In the genomic region with DNA sequence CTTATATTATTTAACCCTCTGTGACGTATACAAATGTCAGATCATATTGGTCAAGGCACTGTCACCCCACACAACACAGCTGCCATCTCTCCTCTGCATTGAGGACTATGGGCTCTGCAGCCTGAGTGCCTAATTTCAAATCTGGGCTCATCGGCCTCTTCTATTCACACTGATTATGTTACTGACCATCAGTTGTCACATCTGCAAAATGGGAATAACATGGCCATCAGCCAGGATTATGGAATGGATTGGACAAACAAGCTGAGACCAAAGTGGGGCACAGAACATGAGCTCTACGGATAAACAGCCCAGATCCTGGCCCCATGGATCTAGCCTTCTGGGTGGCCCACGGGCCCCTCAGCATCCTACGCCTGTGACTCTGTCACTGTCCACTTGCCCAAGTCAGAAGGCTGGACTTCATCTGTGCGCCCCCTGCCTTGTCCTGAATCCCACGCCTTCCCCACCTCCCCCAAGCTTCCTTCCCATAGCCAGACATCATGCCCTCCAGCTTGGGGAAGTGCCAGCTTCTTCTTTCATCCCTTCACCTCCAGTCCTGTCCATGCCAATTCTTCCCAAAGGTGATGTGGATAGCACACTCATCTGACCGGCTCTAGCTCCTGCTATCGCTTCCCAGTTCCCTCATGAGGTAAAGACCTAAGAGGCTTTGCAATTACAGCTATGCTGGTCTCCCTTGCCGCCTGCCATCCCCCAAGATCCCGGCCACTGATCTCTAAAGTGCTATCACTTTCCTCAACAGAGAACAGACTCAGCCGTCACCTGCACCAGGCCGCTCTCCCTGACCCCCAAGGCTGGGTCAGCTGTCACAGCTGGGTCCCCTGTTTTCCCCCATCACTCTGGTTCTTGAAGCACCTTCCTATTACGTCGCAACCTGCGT, we compare ENCODE assay signal across 8 cellular contexts. TPM values are rescaled to one million over a fixed set of nuclear protein-coding genes. Genes with fewer than 3 reads are reported as not detected.
DNase-seq lines count a peak whose midpoint lies in the region; ATAC-seq and TF ChIP-seq lines count a peak whose summit lies in the region.

No MANE protein-coding gene starts in this region.

- peak overlapping the region; percentile 62 to 97 (median 96) for H3K27ac Mint-ChIP-seq in CD4-positive, alpha-beta memory T cell
- H3K27ac Mint-ChIP-seq in effector memory CD8-positive, alpha-beta T cell: peak overlapping the region; percentile 92 to 93

- no peak for TF ChIP-seq POLR2A in NB4 (IDR thresholded peaks at IDR 0.05; ENCODE audit: extremely low read depth, insufficient read length)

- peaks cover 10 to 28% of the 10 kb centered on the region in 2 donors for H3K36me3 Mint-ChIP-seq in CD4-positive, alpha-beta memory T cell
- peaks cover 29% of the 10 kb centered on the region for H3K36me3 Mint-ChIP-seq in effector memory CD8-positive, alpha-beta T cell (ENCODE audit: insufficient read depth)

- intact Hi-C loops in CD4-positive, alpha-beta memory T cell (cut with micrococcal nuclease): loop anchor here (1.0 to 10.0 kb wide), 3 partner anchors 13 to 198 kb away; a partner anchor contains a TSS
- intact Hi-C loops in posterior vena cava (cut with DNase I): loop anchor here in 1 of 2 donors (1.0 kb wide), 1 partner anchor 43 kb away; no protein-coding TSS in a partner anchor

- CTCF ChIA-PET in CD4-positive, alpha-beta memory T cell (lab: Charles Lee; ENCODE audit: partially characterized antibody): interaction anchor here (1.3 to 2.3 kb wide), 9 partner anchors 13 to 172 kb away, joined by 3 to 15 read pairs (median 5); a partner anchor contains a TSS

- no peaks in the 10 kb centered on the region for H3K9me3 ChIP-seq in CD4-positive, alpha-beta memory T cell (ENCODE audit: control insufficient read depth in 1 of 2, low read length in 2 of 2)
- no peaks in the 10 kb centered on the region for H3K9me3 ChIP-seq in neuron (ENCODE audit: low read length)

- peak overlapping the region; percentile 44 for H2AFZ ChIP-seq in neuron (ENCODE audit: low read depth, low read length)

- H3K9me3 Mint-ChIP-seq in CD4-positive, alpha-beta memory T cell: no peaks in the 10 kb centered on the region
- no peaks in the 10 kb centered on the region for H3K9me3 Mint-ChIP-seq in effector memory CD8-positive, alpha-beta T cell

- H3K27me3 ChIP-seq in CD4-positive, alpha-beta memory T cell (ENCODE audit: insufficient read depth, low read length): no peaks in the 10 kb centered on the region
- H3K27me3 ChIP-seq in neuron (ENCODE audit: insufficient read depth, low read length): no peaks in the 10 kb centered on the region

- H3K4me1 Mint-ChIP-seq in CD4-positive, alpha-beta memory T cell: peaks cover 17 to 31% (median 25%) of the 10 kb centered on the region in 4 donors
- peaks cover 23% of the 10 kb centered on the region in 2 donors for H3K4me1 Mint-ChIP-seq in effector memory CD8-positive, alpha-beta T cell (ENCODE audit: low read depth in 2 of 2)

- no peak for DNase-seq in CD4-positive, alpha-beta memory T cell
- DNase-seq in NB4 (ENCODE audit: low read depth) (no peak), NOMO-1 treated with DMSO at 0.1 percent for 48 hours (lab: John Stamatoyannopoulos, UW; ENCODE audit: unreplicated experiment) (no peak), posterior vena cava (ENCODE audit: low spot score) (no peak)
- DNase-seq in effector memory CD8-positive, alpha-beta T cell: no peak

- H3K4me3 ChIP-seq in CD4-positive, alpha-beta memory T cell (ENCODE audit: low read length in 2 of 2): peak overlapping the region; percentile 80 to 86
- H3K4me3 ChIP-seq in NB4 (ENCODE audit: low read depth, low read length) (peak overlapping the region; percentile 95), neuron (ENCODE audit: low read length) (peak overlapping the region; percentile 82)

- H3K27me3 Mint-ChIP-seq in CD4-positive, alpha-beta memory T cell: no peaks in the 10 kb centered on the region
- H3K27me3 Mint-ChIP-seq in effector memory CD8-positive, alpha-beta T cell: no peaks in the 10 kb centered on the region

- H3K4me1 ChIP-seq in CD4-positive, alpha-beta memory T cell (ENCODE audit: insufficient read depth, low read length): peaks cover 30% of the 10 kb centered on the region
- H3K4me1 ChIP-seq in neuron (ENCODE audit: insufficient read depth, low read length): peaks cover 12% of the 10 kb centered on the region

- peak overlapping the region; percentile 94 to 99 (median 97) for H3K4me3 Mint-ChIP-seq in CD4-positive, alpha-beta memory T cell
- peak overlapping the region; percentile 91 to 96 for H3K4me3 Mint-ChIP-seq in effector memory CD8-positive, alpha-beta T cell

- no peak for ATAC-seq in effector memory CD8-positive, alpha-beta T cell (replicated peaks)
- ATAC-seq in HG03571 (IDR thresholded peaks at IDR 0.05; ENCODE audit: unreplicated experiment) (no peak), GM18868 (IDR thresholded peaks at IDR 0.05; ENCODE audit: unreplicated experiment) (no peak)

- TF ChIP-seq CTCF in NB4 (IDR thresholded peaks at IDR 0.05; ENCODE audit: low read depth, low read length): no peak

- peak overlapping the region; percentile 71 for H3K27ac ChIP-seq in CD4-positive, alpha-beta memory T cell (ENCODE audit: low read depth, low read length)

- POLR2A ChIA-PET in CD4-positive, alpha-beta memory T cell (lab: Charles Lee; ENCODE audit: partially characterized antibody): interaction anchor here (0.7 to 3.5 kb wide), 12 partner anchors 9 to 252 kb away, joined by 3 to 41 read pairs (median 6); a partner anchor contains a TSS

- H3K36me3 ChIP-seq in CD4-positive, alpha-beta memory T cell (ENCODE audit: insufficient read depth, low read length): peaks cover 29% of the 10 kb centered on the region
- H3K36me3 ChIP-seq in neuron (ENCODE audit: insufficient read depth, low read length): peaks cover 28% of the 10 kb centered on the region

RNA-seq across cellular contexts. Expression of a gene that starts 0.9 kb away (rescaled TPM):
- 10 to 100 TPM; 53.8 to 59.1 TPM for total RNA-seq in CD4-positive, alpha-beta memory T cell
- 10 to 100 TPM; 63.2 to 68.1 TPM for polyA plus RNA-seq in CD4-positive, alpha-beta memory T cell
- 10 to 100 TPM; 30.8 to 31.1 TPM for total RNA-seq in posterior vena cava

RNA-seq across cellular contexts. Expression of a gene that starts 5.8 kb away (rescaled TPM):
- 100 to 1,000 TPM; 484 to 499 TPM for total RNA-seq in CD4-positive, alpha-beta memory T cell
- 100 to 1,000 TPM in 1 of 2 donors, 10 to 100 TPM in 1; 87.5 to 151 TPM for polyA plus RNA-seq in CD4-positive, alpha-beta memory T cell
- total RNA-seq in posterior vena cava: 100 to 1,000 TPM; 629 to 855 TPM

RNA-seq across cellular contexts. Expression of a gene that starts 13.0 kb away (rescaled TPM):
- total RNA-seq in CD4-positive, alpha-beta memory T cell: 10 to 100 TPM; 88.6 to 98.4 TPM
- 100 to 1,000 TPM in 1 of 2 donors, 10 to 100 TPM in 1; 77.0 to 105 TPM for polyA plus RNA-seq in CD4-positive, alpha-beta memory T cell
- 100 to 1,000 TPM in 1 of 2 donors, 10 to 100 TPM in 1; 90.9 to 124 TPM for total RNA-seq in posterior vena cava

RNA-seq across cellular contexts. Expression of a gene that starts 13.5 kb away (rescaled TPM):
- total RNA-seq in CD4-positive, alpha-beta memory T cell: under 1 TPM in 1 of 2 experiments, not detected in 1; 0.79 TPM
- polyA plus RNA-seq in CD4-positive, alpha-beta memory T cell: not detected
- total RNA-seq in posterior vena cava: not detected

RNA-seq across cellular contexts. Expression of a gene that starts 24.4 kb away (rescaled TPM):
- total RNA-seq in CD4-positive, alpha-beta memory T cell: 10 to 100 TPM; 14.7 to 17.9 TPM
- 10 to 100 TPM; 61.0 to 65.1 TPM for polyA plus RNA-seq in CD4-positive, alpha-beta memory T cell
- 10 to 100 TPM; 18.1 to 20.7 TPM for total RNA-seq in posterior vena cava
